In genomic region chr14:21455912-21456667, GRCh38 we compare ENCODE assay signal across 1 cellular context.
TF ChIP-seq lines count a peak whose summit lies in the region.

Gene CHD8 (minus strand): TSS chr14:21456123. CDS start chr14:21431643, 24,480 bp downstream.

TF ChIP-seq in HepG2, 621 proteins besides CTCF, POLR2A, EP300 and RAD21 (continued from another document and continues in another):
- TF ChIP-seq HNF1A (IDR thresholded peaks at IDR 0.05; ENCODE audit: low read depth): peak; percentile 57; the same call in 1 of the 2 replicates
- peak; percentile 43; the same call in 1 of the 2 replicates for TF ChIP-seq HNF1A (CRISPR knock-in tag; IDR thresholded peaks at IDR 0.05; ENCODE audit: borderline replicate concordance)
- no peak for TF ChIP-seq ZNF180 (CRISPR knock-in tag; IDR thresholded peaks at IDR 0.05; ENCODE audit: borderline replicate concordance, low read depth)
- TF ChIP-seq ZNF878 (CRISPR knock-in tag; IDR thresholded peaks at IDR 0.05): 0 out of 2 replicates have a peak, but pooled peaks have one; percentile 58
- TF ChIP-seq ZNF383 (CRISPR knock-in tag; IDR thresholded peaks at IDR 0.05; ENCODE audit: borderline replicate concordance): no peak
- TF ChIP-seq MIER2 (CRISPR knock-in tag; IDR thresholded peaks at IDR 0.05): no peak
- TF ChIP-seq ZNF749 (CRISPR knock-in tag; IDR thresholded peaks at IDR 0.05; ENCODE audit: borderline replicate concordance): no peak; the same call in 1 of the 2 replicates
- no peak for TF ChIP-seq ZNF10 (CRISPR knock-in tag; IDR thresholded peaks at IDR 0.05; ENCODE audit: borderline replicate concordance, low read depth)
- peak; percentile 33; the same call in 1 of the 2 replicates for TF ChIP-seq GLI4 (CRISPR knock-in tag; IDR thresholded peaks at IDR 0.05; ENCODE audit: borderline replicate concordance)
- peak; percentile 9 for TF ChIP-seq RBM22 (optimal IDR thresholded peaks at IDR 0.05; ENCODE audit: low read length)
- no peak; the same call in 1 of the 2 replicates for TF ChIP-seq MTA1 (CRISPR knock-in tag; IDR thresholded peaks at IDR 0.05; ENCODE audit: borderline replicate concordance)
- no peak for TF ChIP-seq RELA (CRISPR knock-in tag; IDR thresholded peaks at IDR 0.05)
- no peak for TF ChIP-seq PRDM15 (CRISPR knock-in tag; IDR thresholded peaks at IDR 0.05)
- no peak for TF ChIP-seq CBX1 (IDR thresholded peaks at IDR 0.05; ENCODE audit: low read depth)
- no peak for TF ChIP-seq IRF1 (CRISPR knock-in tag; IDR thresholded peaks at IDR 0.05; ENCODE audit: low read depth)
- TF ChIP-seq SAP130 (CRISPR knock-in tag; IDR thresholded peaks at IDR 0.05; ENCODE audit: low read depth): peak; percentile 100
- 0 out of 2 replicates have a peak, but pooled peaks have one; percentile 36 for TF ChIP-seq ZNF576 (CRISPR knock-in tag; IDR thresholded peaks at IDR 0.05)
- TF ChIP-seq ZNF619 (CRISPR knock-in tag; IDR thresholded peaks at IDR 0.05): no peak; the same call in 1 of the 2 replicates
- TF ChIP-seq MTF2 (CRISPR knock-in tag; IDR thresholded peaks at IDR 0.05; ENCODE audit: borderline replicate concordance): no peak
- TF ChIP-seq RFX3 (CRISPR knock-in tag; IDR thresholded peaks at IDR 0.05): no peak; the same call in 1 of the 2 replicates
- TF ChIP-seq PATZ1 (CRISPR knock-in tag; IDR thresholded peaks at IDR 0.05): peak; percentile 81
- TF ChIP-seq ZNF660 (CRISPR knock-in tag; IDR thresholded peaks at IDR 0.05; ENCODE audit: borderline replicate concordance, low read depth): no peak
- TF ChIP-seq MAFG (CRISPR knock-in tag; IDR thresholded peaks at IDR 0.05): no peak
- peak; percentile 56; the same call in 1 of the 2 replicates for TF ChIP-seq ZNF567 (CRISPR knock-in tag; IDR thresholded peaks at IDR 0.05; ENCODE audit: borderline replicate concordance)
- TF ChIP-seq SNAI1 (CRISPR knock-in tag; IDR thresholded peaks at IDR 0.05; ENCODE audit: borderline replicate concordance): peak; percentile 80; the same call in 1 of the 2 replicates
- TF ChIP-seq ZNF616 (CRISPR knock-in tag; IDR thresholded peaks at IDR 0.05; ENCODE audit: low read depth): no peak; the same call in 1 of the 2 replicates
- peak; percentile 100 for TF ChIP-seq YEATS2 (CRISPR knock-in tag; IDR thresholded peaks at IDR 0.05; ENCODE audit: borderline replicate concordance)
- TF ChIP-seq SNAPC5 (CRISPR knock-in tag; IDR thresholded peaks at IDR 0.05; ENCODE audit: borderline replicate concordance): no peak; the same call in 1 of the 2 replicates
- peak in 1 of 2 experiments; percentile 23; a peak in 2 of 4 replicates for TF ChIP-seq NR2F1 (CRISPR knock-in tag; IDR thresholded peaks at IDR 0.05)
- TF ChIP-seq AGO1 (IDR thresholded peaks at IDR 0.05; ENCODE audit: low read depth, low read length, poor library complexity, severe bottlenecking): peak; percentile 84
- TF ChIP-seq USF2 (IDR thresholded peaks at IDR 0.05; ENCODE audit: low read depth, low read length): no peak; the same call in 1 of the 2 replicates
- TF ChIP-seq USF2 (CRISPR knock-in tag; IDR thresholded peaks at IDR 0.05; ENCODE audit: borderline replicate concordance): peak; percentile 16; the same call in 1 of the 2 replicates
- no peak for TF ChIP-seq PRPF4 (IDR thresholded peaks at IDR 0.05; ENCODE audit: low read depth, low read length, poor library complexity, severe bottlenecking)
- no peak for TF ChIP-seq MZF1 (CRISPR knock-in tag; IDR thresholded peaks at IDR 0.05; ENCODE audit: borderline replicate concordance)
- TF ChIP-seq ZNF326 (CRISPR knock-in tag; IDR thresholded peaks at IDR 0.05; ENCODE audit: borderline replicate concordance): no peak
- TF ChIP-seq UBTF (CRISPR knock-in tag; IDR thresholded peaks at IDR 0.05): peak; percentile 89
- TF ChIP-seq ZNF275 (CRISPR knock-in tag; IDR thresholded peaks at IDR 0.05; ENCODE audit: borderline replicate concordance): no peak
- peak; percentile 95; the same call in 1 of the 3 replicates for TF ChIP-seq MXI1 (IDR thresholded peaks at IDR 0.05; ENCODE audit: borderline replicate concordance, low read depth, low read length)
- peak; percentile 94; the same call in 1 of the 2 replicates for TF ChIP-seq ARHGAP35 (CRISPR knock-in tag; IDR thresholded peaks at IDR 0.05; ENCODE audit: borderline replicate concordance)
- peak; percentile 18 for TF ChIP-seq ZSCAN21 (CRISPR knock-in tag; IDR thresholded peaks at IDR 0.05; ENCODE audit: borderline replicate concordance)
- no peak for TF ChIP-seq ATRX (CRISPR knock-in tag; IDR thresholded peaks at IDR 0.05; ENCODE audit: borderline replicate concordance)
- TF ChIP-seq KAT8 (CRISPR knock-in tag; IDR thresholded peaks at IDR 0.05): peak; percentile 99
- peak; percentile 64; the same call in 1 of the 2 replicates for TF ChIP-seq ISL2 (CRISPR knock-in tag; IDR thresholded peaks at IDR 0.05)
- TF ChIP-seq ZNF17 (CRISPR knock-in tag; IDR thresholded peaks at IDR 0.05): no peak
- TF ChIP-seq ZBTB38 (CRISPR knock-in tag; IDR thresholded peaks at IDR 0.05): peak; percentile 76; the same call in 1 of the 2 replicates
- TF ChIP-seq ATF7 (IDR thresholded peaks at IDR 0.05): no peak
- TF ChIP-seq ATF7 (CRISPR knock-in tag; IDR thresholded peaks at IDR 0.05): no peak
- TF ChIP-seq CREB1 (IDR thresholded peaks at IDR 0.05): peak; percentile 81
- peak; percentile 94; the same call in 1 of the 2 replicates for TF ChIP-seq CREB1 (CRISPR knock-in tag; IDR thresholded peaks at IDR 0.05)
- TF ChIP-seq SIX4 (CRISPR knock-in tag; IDR thresholded peaks at IDR 0.05): peak; percentile 70
- TF ChIP-seq ZFAT (CRISPR knock-in tag; conservative IDR thresholded peaks at IDR 0.05): no peak
- TF ChIP-seq KDM6A (CRISPR knock-in tag; IDR thresholded peaks at IDR 0.05; ENCODE audit: low read depth): no peak
